In the genomic region with DNA sequence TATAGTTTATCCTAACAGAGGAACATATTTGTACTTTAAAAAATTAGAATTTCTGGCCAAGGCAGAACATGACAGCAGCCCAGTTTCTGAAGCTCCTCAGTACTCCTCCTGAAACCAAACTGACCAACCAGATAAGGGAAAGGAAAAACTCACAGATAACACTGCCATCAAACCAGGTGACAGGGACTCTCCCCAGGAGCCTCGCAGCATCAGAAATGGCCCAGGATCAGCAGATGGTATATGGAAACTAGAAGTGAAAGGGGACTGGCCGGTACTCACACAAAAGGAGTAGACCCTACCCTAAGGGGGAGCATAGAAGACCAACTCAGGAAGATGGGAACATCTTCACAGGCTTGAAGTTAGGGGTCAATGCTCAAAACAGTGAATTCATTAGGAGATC, we compare ENCODE assay signal across 10 cellular contexts.
DNase-seq lines count a peak whose midpoint lies in the region; ATAC-seq lines count a peak whose summit lies in the region.
"Had no signal": no experiment of that assay in that cellular context is flagged by ENCODE, and none has a peak within 500 bp of the region (broad histone marks: within the 10 kb centered on the region; RNA-seq: fewer than 3 reads in every experiment).

No MANE protein-coding gene starts in this region.

- DNase-seq in substantia nigra (lab: John Stamatoyannopoulos, UW) (no peak), epidermal melanocyte (ENCODE audit: insufficient read length, low spot score) (no peak)
- no peak for DNase-seq in activated effector memory CD4-positive, alpha-beta T cell treated with anti-CD3 and anti-CD28 coated beads, Interleukin-2, amount 50 U/mL, for 16 hours
- no peak for DNase-seq in activated CD8-positive, alpha-beta memory T cell treated with anti-CD3 and anti-CD28 coated beads for 24 hours
- DNase-seq: amygdala, DMS79 treated with DMSO at 0.1 percent for 48 hours had no signal

- peak; percentile 92 for ATAC-seq in GM18502 (IDR thresholded peaks at IDR 0.05; ENCODE audit: poor library complexity, unreplicated experiment)
- peak; percentile 55 for ATAC-seq in GM19455 (IDR thresholded peaks at IDR 0.05; ENCODE audit: unreplicated experiment)
- peak; percentile 95 for ATAC-seq in HG02763 (IDR thresholded peaks at IDR 0.05; ENCODE audit: unreplicated experiment)
- ATAC-seq in HG03442 (IDR thresholded peaks at IDR 0.05; ENCODE audit: unreplicated experiment) = peak; percentile 95

- H3K27ac ChIP-seq in substantia nigra (ENCODE audit: low read depth, low read length, poor library complexity, severe bottlenecking) = no peak overlapping the region
